1 cellular context compared by ENCODE assay signal in genomic region chr6:119147101-119148053, GRCh38.
TF ChIP-seq lines count a peak whose summit lies in the region.

No MANE protein-coding gene starts in this region.

TF ChIP-seq in K562, 482 proteins besides CTCF, POLR2A, EP300 and RAD21 (continued from another document and continues in another):
- TF ChIP-seq, protein P1, sequence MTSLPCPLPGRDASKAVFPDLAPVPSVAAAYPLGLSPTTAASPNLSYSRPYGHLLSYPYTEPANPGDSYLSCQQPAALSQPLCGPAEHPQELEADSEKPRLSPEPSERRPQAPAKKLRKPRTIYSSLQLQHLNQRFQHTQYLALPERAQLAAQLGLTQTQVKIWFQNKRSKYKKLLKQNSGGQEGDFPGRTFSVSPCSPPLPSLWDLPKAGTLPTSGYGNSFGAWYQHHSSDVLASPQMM (CRISPR knock-in tag; IDR thresholded peaks at IDR 0.05) = no peak
- TF ChIP-seq, protein P2, sequence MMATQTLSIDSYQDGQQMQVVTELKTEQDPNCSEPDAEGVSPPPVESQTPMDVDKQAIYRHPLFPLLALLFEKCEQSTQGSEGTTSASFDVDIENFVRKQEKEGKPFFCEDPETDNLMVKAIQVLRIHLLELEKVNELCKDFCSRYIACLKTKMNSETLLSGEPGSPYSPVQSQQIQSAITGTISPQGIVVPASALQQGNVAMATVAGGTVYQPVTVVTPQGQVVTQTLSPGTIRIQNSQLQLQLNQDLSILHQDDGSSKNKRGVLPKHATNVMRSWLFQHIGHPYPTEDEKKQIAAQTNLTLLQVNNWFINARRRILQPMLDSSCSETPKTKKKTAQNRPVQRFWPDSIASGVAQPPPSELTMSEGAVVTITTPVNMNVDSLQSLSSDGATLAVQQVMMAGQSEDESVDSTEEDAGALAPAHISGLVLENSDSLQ (IDR thresholded peaks at IDR 0.05) = peak; percentile 71
- peak; percentile 64; the same call in 1 of the 2 replicates for TF ChIP-seq NFRKB (IDR thresholded peaks at IDR 0.05; ENCODE audit: low read depth)
- TF ChIP-seq EHMT2 (IDR thresholded peaks at IDR 0.05) = 0 out of 2 replicates have a peak, but pooled peaks have one; percentile 61
- peak; percentile 40; the same call in 1 of the 2 replicates for TF ChIP-seq CHD2 (IDR thresholded peaks at IDR 0.05; ENCODE audit: low read depth, low read length)
- no peak for TF ChIP-seq TCF15 (CRISPR knock-in tag; IDR thresholded peaks at IDR 0.05)
- TF ChIP-seq MEF2D (tag; conservative IDR thresholded peaks at IDR 0.05; ENCODE audit: low read depth) = peak; percentile 98
- TF ChIP-seq, protein P3, sequence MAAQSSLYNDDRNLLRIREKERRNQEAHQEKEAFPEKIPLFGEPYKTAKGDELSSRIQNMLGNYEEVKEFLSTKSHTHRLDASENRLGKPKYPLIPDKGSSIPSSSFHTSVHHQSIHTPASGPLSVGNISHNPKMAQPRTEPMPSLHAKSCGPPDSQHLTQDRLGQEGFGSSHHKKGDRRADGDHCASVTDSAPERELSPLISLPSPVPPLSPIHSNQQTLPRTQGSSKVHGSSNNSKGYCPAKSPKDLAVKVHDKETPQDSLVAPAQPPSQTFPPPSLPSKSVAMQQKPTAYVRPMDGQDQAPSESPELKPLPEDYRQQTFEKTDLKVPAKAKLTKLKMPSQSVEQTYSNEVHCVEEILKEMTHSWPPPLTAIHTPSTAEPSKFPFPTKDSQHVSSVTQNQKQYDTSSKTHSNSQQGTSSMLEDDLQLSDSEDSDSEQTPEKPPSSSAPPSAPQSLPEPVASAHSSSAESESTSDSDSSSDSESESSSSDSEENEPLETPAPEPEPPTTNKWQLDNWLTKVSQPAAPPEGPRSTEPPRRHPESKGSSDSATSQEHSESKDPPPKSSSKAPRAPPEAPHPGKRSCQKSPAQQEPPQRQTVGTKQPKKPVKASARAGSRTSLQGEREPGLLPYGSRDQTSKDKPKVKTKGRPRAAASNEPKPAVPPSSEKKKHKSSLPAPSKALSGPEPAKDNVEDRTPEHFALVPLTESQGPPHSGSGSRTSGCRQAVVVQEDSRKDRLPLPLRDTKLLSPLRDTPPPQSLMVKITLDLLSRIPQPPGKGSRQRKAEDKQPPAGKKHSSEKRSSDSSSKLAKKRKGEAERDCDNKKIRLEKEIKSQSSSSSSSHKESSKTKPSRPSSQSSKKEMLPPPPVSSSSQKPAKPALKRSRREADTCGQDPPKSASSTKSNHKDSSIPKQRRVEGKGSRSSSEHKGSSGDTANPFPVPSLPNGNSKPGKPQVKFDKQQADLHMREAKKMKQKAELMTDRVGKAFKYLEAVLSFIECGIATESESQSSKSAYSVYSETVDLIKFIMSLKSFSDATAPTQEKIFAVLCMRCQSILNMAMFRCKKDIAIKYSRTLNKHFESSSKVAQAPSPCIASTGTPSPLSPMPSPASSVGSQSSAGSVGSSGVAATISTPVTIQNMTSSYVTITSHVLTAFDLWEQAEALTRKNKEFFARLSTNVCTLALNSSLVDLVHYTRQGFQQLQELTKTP (IDR thresholded peaks at IDR 0.05; ENCODE audit: low read depth in 1 of 2, partially characterized antibody in 2 of 2) = peak in 1 of 2 experiments; percentile 25
- peak; percentile 45; the same call in 1 of the 2 replicates for TF ChIP-seq MTA1 (IDR thresholded peaks at IDR 0.05; ENCODE audit: borderline replicate concordance)
- no peak for TF ChIP-seq SLC30A9 (CRISPR knock-in tag; IDR thresholded peaks at IDR 0.05)
- no peak for TF ChIP-seq RBM17 (IDR thresholded peaks at IDR 0.05; ENCODE audit: borderline replicate concordance, low read depth, low read length)
- TF ChIP-seq LCOR (CRISPR knock-in tag; IDR thresholded peaks at IDR 0.05) = 0 out of 2 replicates have a peak, but pooled peaks have one; percentile 14
- TF ChIP-seq ZNF282 (CRISPR knock-in tag; IDR thresholded peaks at IDR 0.05) = no peak
- TF ChIP-seq TARDBP (IDR thresholded peaks at IDR 0.05) = no peak
- peak; percentile 78 for TF ChIP-seq HMBOX1 (IDR thresholded peaks at IDR 0.05)
- peak; percentile 26; the same call in 1 of the 2 replicates for TF ChIP-seq MAFK (IDR thresholded peaks at IDR 0.05; ENCODE audit: low read length)
- TF ChIP-seq MAZ (CRISPR knock-in tag; conservative IDR thresholded peaks at IDR 0.05 in 1 of 2, IDR thresholded peaks at IDR 0.05 in 1 of 2) = peak in 1 of 2 experiments; percentile 43; a peak in 1 of 4 replicates
- TF ChIP-seq, protein P4, sequence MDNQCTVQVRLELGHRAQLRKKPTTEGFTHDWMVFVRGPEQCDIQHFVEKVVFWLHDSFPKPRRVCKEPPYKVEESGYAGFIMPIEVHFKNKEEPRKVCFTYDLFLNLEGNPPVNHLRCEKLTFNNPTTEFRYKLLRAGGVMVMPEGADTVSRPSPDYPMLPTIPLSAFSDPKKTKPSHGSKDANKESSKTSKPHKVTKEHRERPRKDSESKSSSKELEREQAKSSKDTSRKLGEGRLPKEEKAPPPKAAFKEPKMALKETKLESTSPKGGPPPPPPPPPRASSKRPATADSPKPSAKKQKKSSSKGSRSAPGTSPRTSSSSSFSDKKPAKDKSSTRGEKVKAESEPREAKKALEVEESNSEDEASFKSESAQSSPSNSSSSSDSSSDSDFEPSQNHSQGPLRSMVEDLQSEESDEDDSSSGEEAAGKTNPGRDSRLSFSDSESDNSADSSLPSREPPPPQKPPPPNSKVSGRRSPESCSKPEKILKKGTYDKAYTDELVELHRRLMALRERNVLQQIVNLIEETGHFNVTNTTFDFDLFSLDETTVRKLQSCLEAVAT (IDR thresholded peaks at IDR 0.05) = 0 out of 4 replicates have a peak, but pooled peaks of 1 of the 2 experiments have one; percentile 19
- TF ChIP-seq GABPB1 (CRISPR knock-in tag; IDR thresholded peaks at IDR 0.05) = peak; percentile 33; the same call in 1 of the 2 replicates
- peak; percentile 22; the same call in 1 of the 2 replicates for TF ChIP-seq RAD51 (IDR thresholded peaks at IDR 0.05; ENCODE audit: borderline replicate concordance, low read depth)
- no peak for TF ChIP-seq ZNF134 (CRISPR knock-in tag; conservative IDR thresholded peaks at IDR 0.05)
- TF ChIP-seq GTF2B (IDR thresholded peaks at IDR 0.05; ENCODE audit: extremely low read depth, insufficient read length) = no peak
- TF ChIP-seq KDM1A (IDR thresholded peaks at IDR 0.05) = peak; percentile 47 to 59; a peak in 2 of 4 replicates
- TF ChIP-seq TCFL5 (CRISPR knock-in tag; conservative IDR thresholded peaks at IDR 0.05) = no peak
- TF ChIP-seq TEAD4 (IDR thresholded peaks at IDR 0.05; ENCODE audit: low read length) = peak; percentile 54; the same call in 1 of the 2 replicates
- TF ChIP-seq TEAD4 (CRISPR knock-in tag; IDR thresholded peaks at IDR 0.05; ENCODE audit: borderline replicate concordance) = no peak
- peak; percentile 88 for TF ChIP-seq SPI1 (IDR thresholded peaks at IDR 0.05; ENCODE audit: borderline replicate concordance, low read depth, low read length)
- TF ChIP-seq SRF (CRISPR knock-in tag; IDR thresholded peaks at IDR 0.05) = no peak
- 0 out of 2 replicates have a peak, but pooled peaks have one; percentile 32 for TF ChIP-seq ZNF766 (CRISPR knock-in tag; conservative IDR thresholded peaks at IDR 0.05)
- TF ChIP-seq, protein P5, sequence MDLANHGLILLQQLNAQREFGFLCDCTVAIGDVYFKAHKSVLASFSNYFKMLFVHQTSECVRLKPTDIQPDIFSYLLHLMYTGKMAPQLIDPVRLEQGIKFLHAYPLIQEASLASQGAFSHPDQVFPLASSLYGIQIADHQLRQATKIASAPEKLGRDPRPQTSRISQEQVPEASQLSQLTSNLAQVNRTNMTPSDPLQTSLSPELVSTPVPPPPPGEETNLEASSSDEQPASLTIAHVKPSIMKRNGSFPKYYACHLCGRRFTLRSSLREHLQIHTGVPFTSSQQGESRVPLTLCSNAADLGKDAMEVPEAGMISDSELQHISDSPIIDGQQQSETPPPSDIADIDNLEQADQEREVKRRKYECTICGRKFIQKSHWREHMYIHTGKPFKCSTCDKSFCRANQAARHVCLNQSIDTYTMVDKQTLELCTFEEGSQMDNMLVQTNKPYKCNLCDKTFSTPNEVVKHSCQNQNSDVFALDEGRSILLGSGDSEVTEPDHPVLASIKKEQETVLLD (IDR thresholded peaks at IDR 0.05) = no peak
- TF ChIP-seq JUND (IDR thresholded peaks at IDR 0.05; ENCODE audit: borderline replicate concordance, low read depth, low read length) = peak; percentile 99
- peak; percentile 94; the same call in 2 of the 3 replicates for TF ChIP-seq JUND (tag; IDR thresholded peaks at IDR 0.05; ENCODE audit: borderline replicate concordance, low read depth, low read length)
- TF ChIP-seq CCAR2 (IDR thresholded peaks at IDR 0.05; ENCODE audit: low read depth, low read length) = no peak
- peak; percentile 79; the same call in 1 of the 2 replicates for TF ChIP-seq RNF2 (IDR thresholded peaks at IDR 0.05)
- peak in 1 of 2 experiments; percentile 84; a peak in 2 of 3 replicates for TF ChIP-seq CBX3 (IDR thresholded peaks at IDR 0.05; ENCODE audit: borderline replicate concordance in 1 of 2, low read length in 2 of 2)
- TF ChIP-seq SREBF1 (IDR thresholded peaks at IDR 0.05; ENCODE audit: borderline replicate concordance, low read depth, low read length) = no peak
- peak; percentile 34 to 69; a peak in 2 of 4 replicates for TF ChIP-seq FOXK2 (conservative IDR thresholded peaks at IDR 0.05 in 1 of 2, IDR thresholded peaks at IDR 0.05 in 1 of 2; ENCODE audit: low read depth in 2 of 2)
- peak in 1 of 2 experiments; percentile 21; a peak in 1 of 4 replicates for TF ChIP-seq RCOR1 (IDR thresholded peaks at IDR 0.05; ENCODE audit: borderline replicate concordance in 1 of 2, low read depth in 2 of 2, low read length in 2 of 2)
- peak; percentile 91 for TF ChIP-seq SMARCE1 (IDR thresholded peaks at IDR 0.05)
- TF ChIP-seq HDAC2 (IDR thresholded peaks at IDR 0.05) = peak; percentile 34; the same call in 1 of the 2 replicates
- peak in 1 of 3 experiments; percentile 53; a peak in 1 of 6 replicates for TF ChIP-seq ZBTB11 (CRISPR knock-in tag; IDR thresholded peaks at IDR 0.05)
- TF ChIP-seq BACH1 (tag; IDR thresholded peaks at IDR 0.05) = peak; percentile 47; the same call in 1 of the 2 replicates
- peak; percentile 42 for TF ChIP-seq NEUROD1 (IDR thresholded peaks at IDR 0.05; ENCODE audit: borderline replicate concordance, low read depth, low read length, partially characterized antibody)
- no peak for TF ChIP-seq HOXB6 (CRISPR knock-in tag; IDR thresholded peaks at IDR 0.05; ENCODE audit: borderline replicate concordance)
- TF ChIP-seq EGR1 (conservative IDR thresholded peaks at IDR 0.05) = peak; percentile 83
- TF ChIP-seq, protein P6, sequence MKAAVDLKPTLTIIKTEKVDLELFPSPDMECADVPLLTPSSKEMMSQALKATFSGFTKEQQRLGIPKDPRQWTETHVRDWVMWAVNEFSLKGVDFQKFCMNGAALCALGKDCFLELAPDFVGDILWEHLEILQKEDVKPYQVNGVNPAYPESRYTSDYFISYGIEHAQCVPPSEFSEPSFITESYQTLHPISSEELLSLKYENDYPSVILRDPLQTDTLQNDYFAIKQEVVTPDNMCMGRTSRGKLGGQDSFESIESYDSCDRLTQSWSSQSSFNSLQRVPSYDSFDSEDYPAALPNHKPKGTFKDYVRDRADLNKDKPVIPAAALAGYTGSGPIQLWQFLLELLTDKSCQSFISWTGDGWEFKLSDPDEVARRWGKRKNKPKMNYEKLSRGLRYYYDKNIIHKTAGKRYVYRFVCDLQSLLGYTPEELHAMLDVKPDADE (conservative IDR thresholded peaks at IDR 0.05; ENCODE audit: control insufficient read depth, low read depth, low read length) = no peak
- TF ChIP-seq TGIF2 (CRISPR knock-in tag; IDR thresholded peaks at IDR 0.05) = no peak
- TF ChIP-seq GTF2E2 (tag; IDR thresholded peaks at IDR 0.05) = no peak
- peak; percentile 27; the same call in 1 of the 2 replicates for TF ChIP-seq NR2C1 (IDR thresholded peaks at IDR 0.05)
- TF ChIP-seq NR2C1 (tag; IDR thresholded peaks at IDR 0.05) = no peak
- TF ChIP-seq MIER1 (IDR thresholded peaks at IDR 0.05; ENCODE audit: low read depth) = no peak
- peak; percentile 72 for TF ChIP-seq MEIS2 (IDR thresholded peaks at IDR 0.05; ENCODE audit: partially characterized antibody)
- no peak for TF ChIP-seq NR2C2 (CRISPR knock-in tag; IDR thresholded peaks at IDR 0.05)
- TF ChIP-seq NR2C2 (tag; IDR thresholded peaks at IDR 0.05) = peak; percentile 57
- TF ChIP-seq MYNN (IDR thresholded peaks at IDR 0.05) = peak; percentile 81; the same call in 1 of the 2 replicates
- no peak for TF ChIP-seq MYNN (CRISPR knock-in tag; IDR thresholded peaks at IDR 0.05)
